Comparison of ENCODE assay signal across 6 cellular contexts in genomic region chr19:19137556-19138109, GRCh38. TPM values are rescaled to one million over a fixed set of nuclear protein-coding genes. Genes with fewer than 3 reads are reported as not detected.
DNase-seq lines count a peak whose midpoint lies in the region; FAIRE-seq and TF ChIP-seq lines count a peak whose summit lies in the region.

No MANE protein-coding gene starts in this region.

- H3K36me3 ChIP-seq in adrenal gland (replicated peaks in 1 of 2) (no peaks in the 10 kb centered on the region), muscle layer of colon (ENCODE audit: insufficient read depth, low read length) (no peaks in the 10 kb centered on the region)

- H3K27me3 ChIP-seq in adrenal gland = no peaks in the 10 kb centered on the region
- no peaks in the 10 kb centered on the region for H3K27me3 ChIP-seq in muscle layer of colon (ENCODE audit: control insufficient read depth in 1 of 2, insufficient read depth in 2 of 2, low read length in 2 of 2)

- intact Hi-C loops in adrenal gland (cut with DNase I) = loop anchor here in 1 of 2 donors (5.0 kb wide), 1 partner anchor 80 kb away; no protein-coding TSS in a partner anchor

- no peaks in the 10 kb centered on the region for H3K9me3 ChIP-seq in adrenal gland (replicated peaks in 1 of 3)
- H3K9me3 ChIP-seq in muscle layer of colon (ENCODE audit: low read length) = peaks cover under 1% of the 10 kb centered on the region

- peaks cover 6 to 9% of the 10 kb centered on the region in 2 donors for H3K4me1 ChIP-seq in adrenal gland (replicated peaks in 1 of 2)
- peaks cover 14% of the 10 kb centered on the region for H3K4me1 ChIP-seq in muscle layer of colon (ENCODE audit: insufficient read depth, low read length)

- FAIRE-seq in urothelium cell line (lab: Jason Lieb, UNC) = no peak

- DNase-seq in GM20000 (ENCODE audit: low spot score) = peak; percentile 22
- peak in 3 of 7 donors; percentile 28 to 32 (median 29) for DNase-seq in adrenal gland
- DNase-seq in iPS-NIHi11 (ENCODE audit: low spot score) = no peak
- DNase-seq in activated gamma-delta T cell treated with Interleukin-2 at 50 U/mL for 16 hours = no peak
- no peak for DNase-seq in urothelium cell line (ENCODE audit: low spot score)

- H3K9ac ChIP-seq in muscle layer of colon (ENCODE audit: low read length) = peak overlapping the region; percentile 99

- H3K27ac ChIP-seq in adrenal gland (peak overlapping the region in 1 of 5 donors; percentile 68), muscle layer of colon (ENCODE audit: low read depth, low read length) (peak overlapping the region; percentile 84)

- TF ChIP-seq CTCF in GM20000 (IDR thresholded peaks at IDR 0.05; ENCODE audit: extremely low read depth, missing control alignments) (no peak), adrenal gland (IDR thresholded peaks at IDR 0.05) (no peak)

- H3K4me3 ChIP-seq in adrenal gland = peak overlapping the region; percentile 39 to 70 (median 64)
- H3K4me3 ChIP-seq in muscle layer of colon (ENCODE audit: low read depth in 1 of 2, low read length in 2 of 2) = peak overlapping the region; percentile 73 to 96

- TF ChIP-seq POLR2A in adrenal gland (IDR thresholded peaks at IDR 0.05) = no peak

- 14 to 31% (median 19%) methylated on average over 20 to 25 of the region's 25 CpGs for WGBS in adrenal gland, 4 donors

RNA-seq across cellular contexts. Expression of gene TMEM161A, which starts 0.6 kb away (rescaled TPM):
- 10 to 100 TPM; 27.0 to 83.8 (median 41.5) TPM for total RNA-seq in adrenal gland
- 10 to 100 TPM in 2 of 3 donors, 1 to 10 TPM in 1; 5.5 to 52.8 (median 44.4) TPM for polyA plus RNA-seq in adrenal gland

RNA-seq across cellular contexts. Expression of gene MEF2B, which starts 32.4 kb away (rescaled TPM):
- total RNA-seq in adrenal gland = 1 to 10 TPM in 2 of 8 donors, under 1 TPM in 3, not detected in 3; 0.42 to 3.7 (median 0.57) TPM
- 1 to 10 TPM in 2 of 3 donors, not detected in 1; 3.3 to 6.0 TPM for polyA plus RNA-seq in adrenal gland

RNA-seq across cellular contexts. Expression of gene BORCS8, which starts 54.3 kb away (rescaled TPM):
- 10 to 100 TPM in 7 of 8 donors, 1 to 10 TPM in 1; 8.3 to 32.2 (median 24.0) TPM for total RNA-seq in adrenal gland
- polyA plus RNA-seq in adrenal gland = 10 to 100 TPM; 20.3 to 49.6 (median 34.2) TPM

RNA-seq across cellular contexts. Expression of gene RFXANK, which starts 54.4 kb away (rescaled TPM):
- total RNA-seq in adrenal gland = 10 to 100 TPM; 28.0 to 64.2 (median 50.4) TPM
- polyA plus RNA-seq in adrenal gland = 100 to 1,000 TPM in 2 of 3 donors, 10 to 100 TPM in 1; 21.7 to 195 (median 140) TPM
